Comparison of ENCODE assay signal across 10 cellular contexts in the genomic region with DNA sequence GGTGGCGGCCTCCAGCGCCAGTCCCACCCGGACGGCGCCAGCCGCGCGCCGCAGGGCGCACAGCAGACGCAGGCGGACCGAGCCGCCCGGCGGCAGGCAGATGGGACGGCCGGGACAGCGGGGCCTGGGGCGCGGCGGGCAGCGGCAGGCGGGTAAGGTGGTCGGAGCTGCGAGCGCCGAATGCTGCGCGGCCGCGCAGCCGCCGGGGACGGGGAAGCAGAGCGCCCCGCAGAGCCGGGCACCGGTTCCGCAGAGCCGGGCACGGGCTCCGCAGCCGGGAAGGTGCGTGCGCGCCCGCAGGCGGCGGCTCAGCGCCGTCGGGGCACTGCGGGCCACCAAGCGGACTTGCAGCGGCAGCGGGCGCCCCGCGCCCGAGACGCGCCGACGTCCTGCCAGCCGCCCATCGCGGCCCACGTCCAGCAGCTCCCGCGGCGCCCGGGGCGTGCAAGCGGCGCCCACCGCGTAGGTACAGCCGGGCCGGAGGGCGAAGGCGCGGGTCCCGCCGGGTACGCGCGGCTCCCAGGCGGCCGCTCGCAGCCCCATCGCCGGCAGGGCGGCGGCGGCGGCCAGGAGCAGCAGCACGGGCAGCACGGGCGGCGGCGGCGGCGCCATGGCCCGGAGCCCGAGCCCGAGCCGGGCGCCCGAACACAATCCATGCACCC. TPM values are rescaled to one million over a fixed set of nuclear protein-coding genes. Genes with fewer than 3 reads are reported as not detected.
DNase-seq lines count a peak whose midpoint lies in the region; ATAC-seq and TF ChIP-seq lines count a peak whose summit lies in the region.
"Had no signal": no experiment of that assay in that cellular context is flagged by ENCODE, and none has a peak within 500 bp of the region (broad histone marks: within the 10 kb centered on the region; RNA-seq: fewer than 3 reads in every experiment).

No MANE protein-coding gene starts in this region.

- peaks cover 10% of the 10 kb centered on the region for H4K20me1 ChIP-seq in GM23338 (replicated peaks; ENCODE audit: insufficient read depth)
- no peaks in the 10 kb centered on the region for H4K20me1 ChIP-seq in hepatocyte (ENCODE audit: insufficient read depth, poor library complexity, severe bottlenecking)

- DNase-seq in GM23338 (ENCODE audit: low spot score) (peak; percentile 47), SJSA1 (ENCODE audit: low read depth in 1 of 2, low spot score in 2 of 2) (no peak), hepatocyte (ENCODE audit: low spot score) (no peak), putamen (ENCODE audit: low spot score) (no peak)
- DNase-seq: natural killer cell; NK-92 treated with Interleukin-12 subunit alpha and Interleukin-12 subunit beta, amount 100 ng/mL, for 24 hours had no signal

- no peaks in the 10 kb centered on the region for H3F3A ChIP-seq in GM23338 (replicated peaks; ENCODE audit: low read depth)

- no peak overlapping the region for H3K4me3 Mint-ChIP-seq in GM23338

- 0 out of 3 replicates have a peak, but pooled peaks cover 3% of the 10 kb centered on the region for H3K9me3 Mint-ChIP-seq in GM23338
- H3K9me3 Mint-ChIP-seq: activated naive CD4-positive, alpha-beta T cell treated with anti-CD3 and anti-CD28 coated beads, Interleukin-2, amount 50 U/mL, for 72 hours; natural killer cell had no signal

- peaks cover 13% of the 10 kb centered on the region for H3K4me1 Mint-ChIP-seq in GM23338

- H3K79me2 ChIP-seq in GM23338 (replicated peaks; ENCODE audit: insufficient read depth) (peaks cover 12% of the 10 kb centered on the region), hepatocyte (no peaks in the 10 kb centered on the region)

- WGBS in hepatocyte (ENCODE audit: low lambda C conversion rate, missing lambda C conversion rate), result 1% methylated on average over 46 of the region's 110 CpGs

- no peak for TF ChIP-seq CTCF in GM23338 (conservative IDR thresholded peaks at IDR 0.05; ENCODE audit: low read depth in 2 of 2)
- TF ChIP-seq CTCF in hepatocyte (IDR thresholded peaks at IDR 0.05; ENCODE audit: poor library complexity), result no peak

- H3K4me1 ChIP-seq in GM23338 (ENCODE audit: insufficient read depth), result peaks cover 5% of the 10 kb centered on the region; the same call in 1 of the 2 replicates
- H3K4me1 ChIP-seq in SJSA1 (replicated peaks), result peaks cover 21% of the 10 kb centered on the region
- H3K4me1 ChIP-seq in hepatocyte (ENCODE audit: insufficient read depth), result peaks cover 11% of the 10 kb centered on the region

- peaks cover 43% of the 10 kb centered on the region for H3K27me3 ChIP-seq in GM23338 (ENCODE audit: insufficient read depth)
- peaks cover 23% of the 10 kb centered on the region for H3K27me3 ChIP-seq in SJSA1 (replicated peaks)
- peaks cover 18% of the 10 kb centered on the region for H3K27me3 ChIP-seq in hepatocyte

- H2AFZ ChIP-seq in GM23338, result no peak overlapping the region
- peak overlapping the region; percentile 56 for H2AFZ ChIP-seq in hepatocyte

- peaks cover 42% of the 10 kb centered on the region for H3K27me3 Mint-ChIP-seq in GM23338 (ENCODE audit: insufficient read depth, low read depth, poor library complexity)

- peak; percentile 5; the same call in 2 of the 3 replicates for ATAC-seq in GM23338
- no peak for ATAC-seq in GM21619 (IDR thresholded peaks at IDR 0.05; ENCODE audit: unreplicated experiment)
- no peak for ATAC-seq in GM21367 (IDR thresholded peaks at IDR 0.05; ENCODE audit: unreplicated experiment)

- H3K27ac Mint-ChIP-seq in GM23338, result no peak overlapping the region
- H3K27ac Mint-ChIP-seq: activated naive CD4-positive, alpha-beta T cell treated with anti-CD3 and anti-CD28 coated beads, Interleukin-2, amount 50 U/mL, for 72 hours; natural killer cell had no signal

- H3K9me3 ChIP-seq in SJSA1 (replicated peaks) (peaks cover 15% of the 10 kb centered on the region), hepatocyte (ENCODE audit: low read depth) (no peaks in the 10 kb centered on the region)

- H3K4me2 ChIP-seq in GM23338 (peak overlapping the region; percentile 74), hepatocyte (peak overlapping the region; percentile 83)

- H3K9me2 ChIP-seq in GM23338 (ENCODE audit: insufficient read depth) (no peaks in the 10 kb centered on the region), hepatocyte (replicated peaks; ENCODE audit: insufficient read depth) (no peaks in the 10 kb centered on the region)

- H3K4me3 ChIP-seq in GM23338 (peak overlapping the region; percentile 66), SJSA1 (peak overlapping the region; percentile 45), hepatocyte (peak overlapping the region; percentile 77), skin epidermis (peak overlapping the region; percentile 26 to 56 (median 48))

- peaks cover 23% of the 10 kb centered on the region for H3K36me3 Mint-ChIP-seq in GM23338 (ENCODE audit: low read depth)
- H3K36me3 Mint-ChIP-seq: activated naive CD4-positive, alpha-beta T cell treated with anti-CD3 and anti-CD28 coated beads, Interleukin-2, amount 50 U/mL, for 72 hours; natural killer cell had no signal

- H3K27ac ChIP-seq in GM23338 (ENCODE audit: low read depth) (no peak overlapping the region), SJSA1 (no peak overlapping the region), hepatocyte (peak overlapping the region; percentile 46), skin epidermis (peak overlapping the region in 10 of 21 experiments; percentile 45 to 74 (median 64))

- H3K36me3 ChIP-seq in GM23338 (ENCODE audit: insufficient read depth) (no peaks in the 10 kb centered on the region), SJSA1 (no peaks in the 10 kb centered on the region), hepatocyte (replicated peaks; ENCODE audit: insufficient read depth, low read depth) (no peaks in the 10 kb centered on the region)

TF ChIP-seq in GM23338, 12 proteins besides CTCF, POLR2A, EP300 and RAD21 (continues in another document):
- TF ChIP-seq ZNF331 (CRISPR knock-in tag; IDR thresholded peaks at IDR 0.05; ENCODE audit: low read depth), result no peak
- no peak for TF ChIP-seq ZNF462 (CRISPR knock-in tag; IDR thresholded peaks at IDR 0.05)

RNA-seq across cellular contexts. Expression of gene CELSR1, which starts 0.7 kb away (rescaled TPM):
- total RNA-seq in GM23338 (2014; rRNA removed; shearing (Covaris generic)), result 20.4 and 21.0 TPM in 2 replicates
- 4.8 and 6.1 TPM in 2 replicates for polyA plus RNA-seq in GM23338 (2016; fragmentation: Nextera tagmentation; extraction: Ambion mirVana)
- total RNA-seq in SJSA1 (2014; rRNA removed; shearing (Covaris generic)), result 0.41 and 1.1 TPM in 2 replicates
- total RNA-seq in hepatocyte, result 5.8 and 8.7 TPM in 2 replicates
- polyA plus RNA-seq in hepatocyte, result 3.0 and 4.9 TPM in 2 replicates
